ENCODE assay signal across 1 cellular context in the genomic region with DNA sequence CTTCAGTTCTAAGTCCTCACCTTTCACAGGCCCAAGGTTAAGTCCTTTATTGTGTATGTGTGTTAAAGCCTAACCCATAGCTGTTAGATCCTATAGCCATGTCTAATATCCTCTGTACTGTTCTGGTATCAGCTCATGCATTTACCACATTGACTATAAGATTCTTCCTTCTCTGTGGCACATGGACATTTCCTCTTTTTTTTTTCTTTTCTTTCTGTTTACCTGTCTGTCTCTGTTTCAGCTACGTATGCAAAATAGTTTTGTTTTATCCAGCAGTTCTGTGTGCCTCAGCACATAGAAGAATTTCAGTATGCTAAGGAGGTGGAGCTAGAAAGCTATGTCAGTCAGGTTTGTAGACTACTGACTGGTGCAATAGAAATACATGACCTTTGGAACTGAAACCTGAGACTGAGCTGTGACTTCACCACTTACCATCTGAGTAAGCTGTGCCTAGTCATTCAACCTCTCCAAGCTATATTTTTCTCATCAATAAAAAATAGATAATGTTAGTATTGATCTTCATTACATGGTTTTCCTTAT.
TF ChIP-seq lines count a peak whose summit lies in the region.

No MANE protein-coding gene starts in this region.

TF ChIP-seq in HepG2, 621 proteins besides CTCF, POLR2A, EP300 and RAD21 (continued from another document):
- TF ChIP-seq, protein P1, sequence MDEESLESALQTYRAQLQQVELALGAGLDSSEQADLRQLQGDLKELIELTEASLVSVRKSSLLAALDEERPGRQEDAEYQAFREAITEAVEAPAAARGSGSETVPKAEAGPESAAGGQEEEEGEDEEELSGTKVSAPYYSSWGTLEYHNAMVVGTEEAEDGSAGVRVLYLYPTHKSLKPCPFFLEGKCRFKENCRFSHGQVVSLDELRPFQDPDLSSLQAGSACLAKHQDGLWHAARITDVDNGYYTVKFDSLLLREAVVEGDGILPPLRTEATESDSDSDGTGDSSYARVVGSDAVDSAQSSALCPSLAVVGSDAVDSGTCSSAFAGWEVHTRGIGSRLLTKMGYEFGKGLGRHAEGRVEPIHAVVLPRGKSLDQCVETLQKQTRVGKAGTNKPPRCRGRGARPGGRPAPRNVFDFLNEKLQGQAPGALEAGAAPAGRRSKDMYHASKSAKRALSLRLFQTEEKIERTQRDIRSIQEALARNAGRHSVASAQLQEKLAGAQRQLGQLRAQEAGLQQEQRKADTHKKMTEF (CRISPR knock-in tag; IDR thresholded peaks at IDR 0.05), result 0 out of 2 replicates have a peak, but pooled peaks have one; percentile 27
- TF ChIP-seq, protein P2, sequence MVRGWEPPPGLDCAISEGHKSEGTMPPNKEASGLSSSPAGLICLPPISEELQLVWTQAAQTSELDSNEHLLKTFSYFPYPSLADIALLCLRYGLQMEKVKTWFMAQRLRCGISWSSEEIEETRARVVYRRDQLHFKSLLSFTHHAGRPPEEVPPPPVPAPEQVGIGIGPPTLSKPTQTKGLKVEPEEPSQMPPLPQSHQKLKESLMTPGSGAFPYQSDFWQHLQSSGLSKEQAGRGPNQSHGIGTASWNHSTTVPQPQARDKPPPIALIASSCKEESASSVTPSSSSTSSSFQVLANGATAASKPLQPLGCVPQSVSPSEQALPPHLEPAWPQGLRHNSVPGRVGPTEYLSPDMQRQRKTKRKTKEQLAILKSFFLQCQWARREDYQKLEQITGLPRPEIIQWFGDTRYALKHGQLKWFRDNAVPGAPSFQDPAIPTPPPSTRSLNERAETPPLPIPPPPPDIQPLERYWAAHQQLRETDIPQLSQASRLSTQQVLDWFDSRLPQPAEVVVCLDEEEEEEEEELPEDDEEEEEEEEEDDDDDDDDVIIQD (CRISPR knock-in tag; IDR thresholded peaks at IDR 0.05; ENCODE audit: low read depth), result peak; percentile 69; the same call in 1 of the 2 replicates
